8 cellular contexts compared by ENCODE assay signal in genomic region chr10:4849555-4850242, GRCh38. TPM values are rescaled to one million over a fixed set of nuclear protein-coding genes. Genes with fewer than 3 reads are reported as not detected.
DNase-seq lines count a peak whose midpoint lies in the region; ATAC-seq and TF ChIP-seq lines count a peak whose summit lies in the region.

No MANE protein-coding gene starts in this region.

- no peak overlapping the region for H3K4me3 ChIP-seq in HL-60 (replicated peaks; ENCODE audit: insufficient read depth, low read length)

- peak; percentile 77 for TF ChIP-seq CTCF in HL-60 (IDR thresholded peaks at IDR 0.05; ENCODE audit: insufficient read depth, low read length)

- ATAC-seq in GM21360 (IDR thresholded peaks at IDR 0.05; ENCODE audit: unreplicated experiment) = peak; percentile 94

- H3K27me3 ChIP-seq in HL-60 (ENCODE audit: insufficient read depth, poor library complexity, severe bottlenecking) = no peaks in the 10 kb centered on the region

- no peak overlapping the region for H3K27ac ChIP-seq in HL-60 (replicated peaks)

- peak; percentile 69 for DNase-seq in COLO829 (ENCODE audit: low spot score)
- DNase-seq in HL-60 (ENCODE audit: low read depth in 1 of 2, low spot score in 1 of 2) = peak; percentile 42 to 67
- peak; percentile 42 for DNase-seq in NCI-H82 treated with DMSO at 0.1 percent for 48 hours (lab: John Stamatoyannopoulos, UW; ENCODE audit: unreplicated experiment)
- peak; percentile 91 to 92 for DNase-seq in activated CD4-positive, alpha-beta T cell treated with anti-CD3 and anti-CD28 coated beads, Interleukin-2, amount 50 U/mL, for 48 hours
- peak; percentile 81 for DNase-seq in effector CD4-positive, alpha-beta T cell
- peak; percentile 96 to 98 for DNase-seq in lung microvascular endothelial cell (ENCODE audit: low read depth in 2 of 2)
- peak; percentile 73 for DNase-seq in stimulated activated CD8-positive, alpha-beta memory T cell treated with anti-CD3 and anti-CD28 coated beads, Interleukin-15, amount 100 ng/mL, for 1 hour (ENCODE audit: low read depth)

RNA-seq across cellular contexts. Expression of gene AKR1E2, which starts 23.7 kb away (rescaled TPM):
- total RNA-seq in lung microvascular endothelial cell = 5.4 and 23.0 TPM in 2 replicates

Comparison
In these comparisons a context has a peak if more than half of its experiments do, and no peak if none do; other contexts are left out.
1. DNase-seq: peak in every context shown above with its lines; median percentile 97 in lung microvascular endothelial cell; 92 in activated CD4-positive, alpha-beta T cell treated with anti-CD3 and anti-CD28 coated beads, Interleukin-2, amount 50 U/mL, for 48 hours; 81 in effector CD4-positive, alpha-beta T cell; 73 in stimulated activated CD8-positive, alpha-beta memory T cell treated with anti-CD3 and anti-CD28 coated beads, Interleukin-15, amount 100 ng/mL, for 1 hour; 69 in COLO829; 54 in HL-60; 42 in NCI-H82 treated with DMSO at 0.1 percent for 48 hours.